18 cellular contexts compared by ENCODE assay signal in the genomic region with DNA sequence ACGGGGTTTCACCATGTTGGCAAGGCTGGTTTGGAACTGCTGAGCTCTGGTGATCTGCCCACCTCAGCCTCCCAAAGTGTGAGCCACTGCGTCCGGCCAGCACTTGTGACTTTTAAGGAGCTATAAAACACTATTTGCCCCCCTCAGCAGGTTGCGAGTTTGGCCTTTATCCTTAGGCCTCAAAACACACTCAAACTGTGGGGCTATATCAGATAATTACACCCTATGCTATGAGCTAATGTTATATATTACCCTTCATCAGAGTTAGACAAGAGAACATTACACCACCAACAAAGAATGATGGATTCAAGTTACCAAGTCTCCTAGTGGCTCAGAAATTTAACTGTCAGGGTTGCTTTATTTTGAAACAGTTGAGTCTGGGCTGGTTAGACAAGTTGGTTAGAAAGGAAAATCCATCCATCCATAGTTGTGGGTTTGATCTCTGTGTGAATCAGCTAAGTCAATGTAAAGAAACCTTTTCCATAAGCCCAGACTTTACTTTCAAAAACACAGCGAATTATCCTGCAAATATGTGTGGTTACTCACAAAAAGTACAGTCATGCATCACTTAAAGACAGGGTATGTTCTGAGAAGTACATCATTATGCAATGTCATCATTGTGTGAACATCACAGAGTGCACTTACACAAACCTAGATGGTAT.
A peak's percentile ranks its signal among the peaks of the same experiment; 100 is the strongest.
DNase-seq lines count a peak whose midpoint lies in the region; ATAC-seq, FAIRE-seq and TF ChIP-seq lines count a peak whose summit lies in the region.
"Had no signal": no experiment of that assay in that cellular context is flagged by ENCODE, and none has a peak within 500 bp of the region (broad histone marks: within the 10 kb centered on the region; RNA-seq: fewer than 3 reads in every experiment).

No MANE protein-coding gene starts in this region.

- intact Hi-C loops in sigmoid colon (cut with DNase I): no loop called here

- TF ChIP-seq RAD21 in A549 (conservative IDR thresholded peaks at IDR 0.05 in 1 of 2, IDR thresholded peaks at IDR 0.05 in 1 of 2): no peak
- TF ChIP-seq RAD21 in Ishikawa (IDR thresholded peaks at IDR 0.05; ENCODE audit: low read depth): no peak

- DNase-seq in A549 (ENCODE audit: low read depth in 1 of 2, low spot score in 1 of 2) (no peak), astrocyte of the hippocampus (ENCODE audit: low read depth, low spot score) (peak; percentile 24), glomerular visceral epithelial cell (ENCODE audit: extremely low spot score) (peak; percentile 3), sigmoid colon (no peak), osteoblast (ENCODE audit: insufficient read length, low spot score, missing footprints) (no peak), KBM-7 (no peak)
- DNase-seq: activated CD4-positive, alpha-beta T cell treated with anti-CD3 and anti-CD28 coated beads, Interleukin-2, amount 50 U/mL, for 1 hour; activated naive CD4-positive, alpha-beta T cell treated with anti-CD3 and anti-CD28 coated beads, Interleukin-2, amount 50 U/mL, for 16 hours; activated T-cell treated with anti-CD3 and anti-CD28 coated beads for 4 hours; CD4-positive, alpha-beta memory T cell; DND-41; NCI-H1694 treated with DMSO at 0.1 percent for 48 hours; NCI-H524; PC-9 had no signal

- no peak overlapping the region for H2AFZ ChIP-seq in osteoblast (ENCODE audit: low read length)
- H2AFZ ChIP-seq: PC-9 had no signal

- H3K27me3 ChIP-seq in sigmoid colon (no peaks in the 10 kb centered on the region), osteoblast (ENCODE audit: insufficient read depth, low read length) (peaks cover 31% of the 10 kb centered on the region)
- H3K27me3 ChIP-seq: cardiac muscle cell, left lung had no signal

- ATAC-seq in A549: no peak
- ATAC-seq in HG03439 (IDR thresholded peaks at IDR 0.05; ENCODE audit: unreplicated experiment): no peak
- ATAC-seq: left lung had no signal

- TF ChIP-seq EP300 in A549 (IDR thresholded peaks at IDR 0.05) (no peak), Ishikawa (IDR thresholded peaks at IDR 0.05; ENCODE audit: borderline replicate concordance) (no peak; the same call in 1 of the 2 replicates), sigmoid colon (IDR thresholded peaks at IDR 0.05) (no peak)

- no peak overlapping the region for H3K27ac ChIP-seq in A549
- H3K27ac ChIP-seq in sigmoid colon: no peak overlapping the region
- no peak overlapping the region for H3K27ac ChIP-seq in osteoblast (ENCODE audit: low read depth, low read length)
- H3K27ac ChIP-seq: cardiac muscle cell, left lung, PC-9 had no signal

- CTCF ChIA-PET in A549 (lab: Yijun Ruan, JAX): interaction anchor here (1.2 kb wide), 1 partner anchor 782 kb away, joined by 3 read pairs; no protein-coding TSS in a partner anchor

- H4K20me1 ChIP-seq in osteoblast (ENCODE audit: insufficient read depth, low read length): no peaks in the 10 kb centered on the region

- H3K4me3 ChIP-seq in A549: no peak overlapping the region
- H3K4me3 ChIP-seq in sigmoid colon: no peak overlapping the region
- H3K4me3 ChIP-seq in osteoblast (ENCODE audit: insufficient read depth, low read length): no peak overlapping the region
- H3K4me3 ChIP-seq: cardiac muscle cell, left lung, PC-9 had no signal

- in situ Hi-C loops in KBM-7 (cut with MboI; ENCODE audit: low pct_unique_long_range_greater_than_20kb, low sequenced_read_pairs): no loop called here

- H3K79me2 ChIP-seq in osteoblast (ENCODE audit: insufficient read depth, low read length): no peaks in the 10 kb centered on the region

- TF ChIP-seq CTCF in A549 (IDR thresholded peaks at IDR 0.05) (no peak), sigmoid colon (IDR thresholded peaks at IDR 0.05) (no peak), osteoblast (IDR thresholded peaks at IDR 0.05; ENCODE audit: extremely low read depth, low read depth, low read length) (no peak)

- 46% methylated on average over 5 of the region's 5 CpGs for WGBS in A549 (ENCODE audit: missing lambda C conversion rate)
- 87 to 90% methylated on average over 5 of the region's 5 CpGs for WGBS in sigmoid colon, 2 donors

- no peak for TF ChIP-seq POLR2A in A549 (IDR thresholded peaks at IDR 0.05; ENCODE audit: low read length)
- no peak for TF ChIP-seq POLR2A in sigmoid colon (IDR thresholded peaks at IDR 0.05)

- H3K36me3 ChIP-seq in sigmoid colon: no peaks in the 10 kb centered on the region
- no peaks in the 10 kb centered on the region for H3K36me3 ChIP-seq in osteoblast (ENCODE audit: insufficient read depth, low read length)
- H3K36me3 ChIP-seq: cardiac muscle cell, left lung had no signal

- H3K4me1 ChIP-seq in A549 (no peaks in the 10 kb centered on the region), sigmoid colon (no peaks in the 10 kb centered on the region), osteoblast (ENCODE audit: insufficient read depth, low read length) (no peaks in the 10 kb centered on the region)
- H3K4me1 ChIP-seq: left lung had no signal

- POLR2A ChIA-PET in A549 (lab: Yijun Ruan, JAX): no interaction called here

- FAIRE-seq in A549 (lab: Jason Lieb, UNC): no peak

- H3K9me3 ChIP-seq in A549 (no peaks in the 10 kb centered on the region), sigmoid colon (no peaks in the 10 kb centered on the region), osteoblast (ENCODE audit: low read depth, low read length) (no peaks in the 10 kb centered on the region)
- H3K9me3 ChIP-seq: left lung had no signal

- no peak overlapping the region for H3K4me2 ChIP-seq in A549
- H3K4me2 ChIP-seq in osteoblast (ENCODE audit: insufficient read depth, low read length): no peak overlapping the region
- H3K4me2 ChIP-seq: PC-9 had no signal

TF ChIP-seq in A549, 52 proteins besides CTCF, POLR2A, EP300 and RAD21:
- TF ChIP-seq RFX5 (IDR thresholded peaks at IDR 0.05): no peak
- TF ChIP-seq MAFK (IDR thresholded peaks at IDR 0.05; ENCODE audit: partially characterized antibody): peak; percentile 62
- TF ChIP-seq NFE2L2 (conservative IDR thresholded peaks at IDR 0.05; ENCODE audit: low read length): 0 out of 2 replicates have a peak, but pooled peaks have one; percentile 10

TF ChIP-seq in Ishikawa, 13 proteins besides CTCF, POLR2A, EP300 and RAD21:
- TF ChIP-seq, protein P1, sequence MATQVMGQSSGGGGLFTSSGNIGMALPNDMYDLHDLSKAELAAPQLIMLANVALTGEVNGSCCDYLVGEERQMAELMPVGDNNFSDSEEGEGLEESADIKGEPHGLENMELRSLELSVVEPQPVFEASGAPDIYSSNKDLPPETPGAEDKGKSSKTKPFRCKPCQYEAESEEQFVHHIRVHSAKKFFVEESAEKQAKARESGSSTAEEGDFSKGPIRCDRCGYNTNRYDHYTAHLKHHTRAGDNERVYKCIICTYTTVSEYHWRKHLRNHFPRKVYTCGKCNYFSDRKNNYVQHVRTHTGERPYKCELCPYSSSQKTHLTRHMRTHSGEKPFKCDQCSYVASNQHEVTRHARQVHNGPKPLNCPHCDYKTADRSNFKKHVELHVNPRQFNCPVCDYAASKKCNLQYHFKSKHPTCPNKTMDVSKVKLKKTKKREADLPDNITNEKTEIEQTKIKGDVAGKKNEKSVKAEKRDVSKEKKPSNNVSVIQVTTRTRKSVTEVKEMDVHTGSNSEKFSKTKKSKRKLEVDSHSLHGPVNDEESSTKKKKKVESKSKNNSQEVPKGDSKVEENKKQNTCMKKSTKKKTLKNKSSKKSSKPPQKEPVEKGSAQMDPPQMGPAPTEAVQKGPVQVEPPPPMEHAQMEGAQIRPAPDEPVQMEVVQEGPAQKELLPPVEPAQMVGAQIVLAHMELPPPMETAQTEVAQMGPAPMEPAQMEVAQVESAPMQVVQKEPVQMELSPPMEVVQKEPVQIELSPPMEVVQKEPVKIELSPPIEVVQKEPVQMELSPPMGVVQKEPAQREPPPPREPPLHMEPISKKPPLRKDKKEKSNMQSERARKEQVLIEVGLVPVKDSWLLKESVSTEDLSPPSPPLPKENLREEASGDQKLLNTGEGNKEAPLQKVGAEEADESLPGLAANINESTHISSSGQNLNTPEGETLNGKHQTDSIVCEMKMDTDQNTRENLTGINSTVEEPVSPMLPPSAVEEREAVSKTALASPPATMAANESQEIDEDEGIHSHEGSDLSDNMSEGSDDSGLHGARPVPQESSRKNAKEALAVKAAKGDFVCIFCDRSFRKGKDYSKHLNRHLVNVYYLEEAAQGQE (IDR thresholded peaks at IDR 0.05; ENCODE audit: low read depth): no peak
- TF ChIP-seq, protein P2, sequence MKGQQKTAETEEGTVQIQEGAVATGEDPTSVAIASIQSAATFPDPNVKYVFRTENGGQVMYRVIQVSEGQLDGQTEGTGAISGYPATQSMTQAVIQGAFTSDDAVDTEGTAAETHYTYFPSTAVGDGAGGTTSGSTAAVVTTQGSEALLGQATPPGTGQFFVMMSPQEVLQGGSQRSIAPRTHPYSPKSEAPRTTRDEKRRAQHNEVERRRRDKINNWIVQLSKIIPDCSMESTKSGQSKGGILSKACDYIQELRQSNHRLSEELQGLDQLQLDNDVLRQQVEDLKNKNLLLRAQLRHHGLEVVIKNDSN (IDR thresholded peaks at IDR 0.05): no peak
- TF ChIP-seq TAF1 (IDR thresholded peaks at IDR 0.05; ENCODE audit: low read depth) (no peak), YY1 (IDR thresholded peaks at IDR 0.05; ENCODE audit: low read depth) (no peak), NFIC (IDR thresholded peaks at IDR 0.05) (peak; percentile 23; the same call in 1 of the 2 replicates), FOXM1 (IDR thresholded peaks at IDR 0.05; ENCODE audit: borderline replicate concordance, low read depth) (peak; percentile 22; the same call in 1 of the 2 replicates), CREB1 (IDR thresholded peaks at IDR 0.05; ENCODE audit: low read depth) (no peak), ZBTB7A (IDR thresholded peaks at IDR 0.05; ENCODE audit: low read depth) (no peak), CEBPB (IDR thresholded peaks at IDR 0.05) (peak; percentile 41; the same call in 1 of the 2 replicates), TCF12 (IDR thresholded peaks at IDR 0.05; ENCODE audit: low read depth) (peak; percentile 48), EGR1 (IDR thresholded peaks at IDR 0.05) (no peak), TEAD4 (IDR thresholded peaks at IDR 0.05) (peak; percentile 49; the same call in 1 of the 2 replicates)
- TF ChIP-seq, protein P3, sequence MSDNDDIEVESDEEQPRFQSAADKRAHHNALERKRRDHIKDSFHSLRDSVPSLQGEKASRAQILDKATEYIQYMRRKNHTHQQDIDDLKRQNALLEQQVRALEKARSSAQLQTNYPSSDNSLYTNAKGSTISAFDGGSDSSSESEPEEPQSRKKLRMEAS (IDR thresholded peaks at IDR 0.05): 0 out of 2 replicates have a peak, but pooled peaks have one; percentile 55
TF ChIP-seq in Ishikawa: peak in this region for 6.

Comparison
In these comparisons a context has a peak if more than half of its experiments do, and no peak if none do; other contexts are left out.
1. DNase-seq: peak in astrocyte of the hippocampus (single experiment) and glomerular visceral epithelial cell (single experiment); none in A549 (0 of 2), sigmoid colon (single experiment), osteoblast (single experiment) and KBM-7 (single experiment).